ENCODE assay signal across 15 cellular contexts in genomic region chr5:8905021-8905420, GRCh38.
A peak's percentile ranks its signal among the peaks of the same experiment; 100 is the strongest.
DNase-seq lines count a peak whose midpoint lies in the region; ATAC-seq and TF ChIP-seq lines count a peak whose summit lies in the region.
"Had no signal": no experiment of that assay in that cellular context is flagged by ENCODE, and none has a peak within 500 bp of the region (broad histone marks: within the 10 kb centered on the region; RNA-seq: fewer than 3 reads in every experiment).

No MANE protein-coding gene starts in this region.

- intact Hi-C loops in testis (cut with DNase I; ENCODE audit: low total_unique reads) = no loop called here

- no peak for TF ChIP-seq POLR2A in testis (IDR thresholded peaks at IDR 0.05)

- WGBS in testis, 2 donors = 35 to 38% methylated on average over 2 of the region's 2 CpGs

- peak; percentile 12 for DNase-seq in COLO829 (ENCODE audit: low spot score)
- DNase-seq in M059J (ENCODE audit: low read depth) = peak; percentile 89
- peak; percentile 27 to 63 for DNase-seq in SJSA1 (ENCODE audit: low read depth in 1 of 2, low spot score in 2 of 2)
- DNase-seq in foreskin melanocyte = peak; percentile 53
- no peak for DNase-seq in testis
- DNase-seq in NOMO-1 treated with DMSO at 0.1 percent for 48 hours (lab: John Stamatoyannopoulos, UW; ENCODE audit: unreplicated experiment) = no peak
- DNase-seq: activated CD8-positive, alpha-beta memory T cell treated with anti-CD3 and anti-CD28 coated beads, Interleukin-2, amount 50 U/mL, for 4 hours; aorta; CD4-positive, alpha-beta T cell; stimulated activated CD4-positive, alpha-beta T cell treated with anti-CD3 and anti-CD28 coated beads, Interleukin-2, amount 100 ng/mL, for 48 hours had no signal

- no peak for TF ChIP-seq CTCF in testis (IDR thresholded peaks at IDR 0.05)

- no peak overlapping the region for H3K27ac ChIP-seq in SJSA1
- no peak overlapping the region for H3K27ac ChIP-seq in testis
- H3K27ac ChIP-seq: esophagus muscularis mucosa, neutrophil had no signal

- H3K36me3 ChIP-seq in SJSA1 (no peaks in the 10 kb centered on the region), testis (ENCODE audit: low read depth, missing control alignments) (no peaks in the 10 kb centered on the region)
- H3K36me3 ChIP-seq: esophagus muscularis mucosa, neutrophil had no signal

- H3K4me3 ChIP-seq in SJSA1 = no peak overlapping the region
- no peak overlapping the region for H3K4me3 ChIP-seq in testis
- H3K4me3 ChIP-seq: esophagus muscularis mucosa had no signal

- H3K4me1 ChIP-seq in SJSA1 (replicated peaks) = peaks cover 28% of the 10 kb centered on the region
- no peaks in the 10 kb centered on the region for H3K4me1 ChIP-seq in testis
- H3K4me1 ChIP-seq: esophagus muscularis mucosa had no signal

- H3K9me3 ChIP-seq in SJSA1 (replicated peaks) = no peaks in the 10 kb centered on the region
- H3K9me3 ChIP-seq in testis = no peaks in the 10 kb centered on the region
- H3K9me3 ChIP-seq: esophagus muscularis mucosa, neutrophil had no signal

- ATAC-seq in GM21526 (IDR thresholded peaks at IDR 0.05; ENCODE audit: low FRiP score, unreplicated experiment) (no peak), GM21786 (IDR thresholded peaks at IDR 0.05; ENCODE audit: unreplicated experiment) (no peak)
- ATAC-seq: left colon had no signal

- H3K27me3 ChIP-seq in SJSA1 (replicated peaks) (no peaks in the 10 kb centered on the region), testis (no peaks in the 10 kb centered on the region)
- H3K27me3 ChIP-seq: esophagus muscularis mucosa, neutrophil had no signal

Comparison
In these comparisons a context has a peak if more than half of its experiments do, and no peak if none do; other contexts are left out.
1. DNase-seq: peak in COLO829 (single experiment), M059J (single experiment), SJSA1 (2 of 2) and foreskin melanocyte (single experiment); none in testis (single experiment) and NOMO-1 treated with DMSO at 0.1 percent for 48 hours (single experiment).